Comparison of ENCODE assay signal across 8 cellular contexts in genomic region chr3:196287066-196287404, GRCh38. TPM values are rescaled to one million over a fixed set of nuclear protein-coding genes. Genes with fewer than 3 reads are reported as not detected.
DNase-seq lines count a peak whose midpoint lies in the region; ATAC-seq and TF ChIP-seq lines count a peak whose summit lies in the region.

No MANE protein-coding gene starts in this region.

- H3K4me1 Mint-ChIP-seq in T-helper 1 cell treated with Interleukin-12 subunit alpha and Interleukin-12 subunit beta and Interleukin-4 antibody, amounts not matched to agents 30 μg/mL and 1 μg/mL, for 36 hours (ENCODE audit: low read depth): peaks cover 42% of the 10 kb centered on the region
- peaks cover 26 to 45% of the 10 kb centered on the region in 2 donors for H3K4me1 Mint-ChIP-seq in effector memory CD8-positive, alpha-beta T cell (ENCODE audit: low read depth in 2 of 2)

- H3K9me3 ChIP-seq in mucosa of descending colon: no peaks in the 10 kb centered on the region
- H3K9me3 ChIP-seq in thoracic aorta: no peaks in the 10 kb centered on the region

- peak overlapping the region; percentile 100 for H3K4me3 Mint-ChIP-seq in T-helper 1 cell treated with Interleukin-12 subunit alpha and Interleukin-12 subunit beta and Interleukin-4 antibody, amounts not matched to agents 30 μg/mL and 1 μg/mL, for 36 hours
- H3K4me3 Mint-ChIP-seq in effector memory CD8-positive, alpha-beta T cell: peak overlapping the region; percentile 97 to 98

- H3K36me3 ChIP-seq in mucosa of descending colon (ENCODE audit: low read depth) (no peaks in the 10 kb centered on the region), thoracic aorta (no peaks in the 10 kb centered on the region)

- no peaks in the 10 kb centered on the region for H3K27me3 Mint-ChIP-seq in T-helper 1 cell treated with Interleukin-12 subunit alpha and Interleukin-12 subunit beta and Interleukin-4 antibody, amounts not matched to agents 30 μg/mL and 1 μg/mL, for 36 hours (ENCODE audit: low read depth)
- no peaks in the 10 kb centered on the region for H3K27me3 Mint-ChIP-seq in effector memory CD8-positive, alpha-beta T cell

- peak; percentile 30 for ATAC-seq in GM18511 (IDR thresholded peaks at IDR 0.05; ENCODE audit: unreplicated experiment)
- peak; percentile 9 for ATAC-seq in HG03045 (IDR thresholded peaks at IDR 0.05; ENCODE audit: unreplicated experiment)
- ATAC-seq in effector memory CD8-positive, alpha-beta T cell (replicated peaks): peak; percentile 35
- peak; percentile 41 for ATAC-seq in mucosa of descending colon
- no peak for ATAC-seq in thoracic aorta (ENCODE audit: insufficient number of reproducible peaks, low FRiP score, low read depth)
- ATAC-seq in GM19395 (IDR thresholded peaks at IDR 0.05; ENCODE audit: unreplicated experiment): no peak

- H3K36me3 Mint-ChIP-seq in T-helper 1 cell treated with Interleukin-12 subunit alpha and Interleukin-12 subunit beta and Interleukin-4 antibody, amounts not matched to agents 30 μg/mL and 1 μg/mL, for 36 hours (ENCODE audit: low read depth): peaks cover 15% of the 10 kb centered on the region
- peaks cover 8% of the 10 kb centered on the region for H3K36me3 Mint-ChIP-seq in effector memory CD8-positive, alpha-beta T cell (ENCODE audit: insufficient read depth)

- H3K4me3 ChIP-seq in mucosa of descending colon (peak overlapping the region; percentile 76), thoracic aorta (peak overlapping the region; percentile 100)

- H3K27ac ChIP-seq in thoracic aorta: peak overlapping the region; percentile 86 to 98

- DNase-seq in effector memory CD8-positive, alpha-beta T cell: no peak
- DNase-seq in mucosa of descending colon (peak in 1 of 3 donors; percentile 45), thoracic aorta (ENCODE audit: low spot score) (no peak), epidermal melanocyte (ENCODE audit: insufficient read length, low spot score) (no peak)

- intact Hi-C loops in mucosa of descending colon (cut with DNase I, micrococcal nuclease): no loop called here

- H3K27ac Mint-ChIP-seq in T-helper 1 cell treated with Interleukin-12 subunit alpha and Interleukin-12 subunit beta and Interleukin-4 antibody, amounts not matched to agents 30 μg/mL and 1 μg/mL, for 36 hours: peak overlapping the region; percentile 98
- H3K27ac Mint-ChIP-seq in effector memory CD8-positive, alpha-beta T cell: peak overlapping the region; percentile 98

- TF ChIP-seq CTCF in mucosa of descending colon (IDR thresholded peaks at IDR 0.05) (no peak), thoracic aorta (IDR thresholded peaks at IDR 0.05) (no peak)

- H3K27me3 ChIP-seq in thoracic aorta (replicated peaks; ENCODE audit: insufficient read depth): no peaks in the 10 kb centered on the region

- no peaks in the 10 kb centered on the region for H3K9me3 Mint-ChIP-seq in T-helper 1 cell treated with Interleukin-12 subunit alpha and Interleukin-12 subunit beta and Interleukin-4 antibody, amounts not matched to agents 30 μg/mL and 1 μg/mL, for 36 hours
- no peaks in the 10 kb centered on the region for H3K9me3 Mint-ChIP-seq in effector memory CD8-positive, alpha-beta T cell

- peaks cover 24% of the 10 kb centered on the region for H3K4me1 ChIP-seq in mucosa of descending colon (ENCODE audit: low read depth)
- peaks cover 21 to 47% of the 10 kb centered on the region in 2 donors for H3K4me1 ChIP-seq in thoracic aorta (ENCODE audit: control insufficient read depth in 1 of 2, low read depth in 2 of 2)

RNA-seq across cellular contexts. Expression of gene PCYT1A, which starts 0.5 kb away (rescaled TPM):
- total RNA-seq in mucosa of descending colon: 10 to 100 TPM; 60.2 to 65.2 (median 60.4) TPM
- total RNA-seq in thoracic aorta: 100 to 1,000 TPM in 1 of 2 donors, 10 to 100 TPM in 1; 64.7 to 102 TPM

RNA-seq across cellular contexts. Expression of gene DYNLT2B, which starts 31.0 kb away (rescaled TPM):
- 1 to 10 TPM in 2 of 3 donors, under 1 TPM in 1; 0.64 to 5.2 (median 2.3) TPM for total RNA-seq in mucosa of descending colon
- total RNA-seq in thoracic aorta: 1 to 10 TPM in 1 of 2 donors, not detected in 1; 4.0 TPM

RNA-seq across cellular contexts. Expression of gene TM4SF19, which starts 51.2 kb away (rescaled TPM):
- total RNA-seq in mucosa of descending colon (not detected), thoracic aorta (not detected)

Comparison
In these comparisons a context has a peak if more than half of its experiments do, and no peak if none do; other contexts are left out.
1. ATAC-seq: peak in GM18511 (single experiment), HG03045 (single experiment), effector memory CD8-positive, alpha-beta T cell (single experiment) and mucosa of descending colon (single experiment); none in thoracic aorta (single experiment) and GM19395 (single experiment).